24 cellular contexts compared by ENCODE assay signal in the genomic region with DNA sequence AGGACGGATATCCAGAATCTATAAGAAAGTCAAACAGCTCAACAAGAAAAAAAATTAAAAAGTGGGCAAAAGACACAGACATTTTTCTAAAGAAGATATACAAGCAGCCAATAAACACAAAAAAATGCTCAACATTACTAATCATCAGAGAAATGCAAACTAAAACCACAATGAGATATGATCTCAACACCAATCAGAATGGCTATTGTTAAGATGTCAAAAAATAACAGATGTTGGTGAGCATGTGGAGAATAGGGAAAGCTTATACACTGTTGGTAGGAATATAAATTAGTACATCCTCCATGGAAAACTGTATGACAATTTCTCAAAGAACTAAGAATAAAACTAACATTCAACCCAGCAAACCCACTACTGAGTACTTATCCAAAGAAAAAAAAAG.
"Had no signal": no experiment of that assay in that cellular context is flagged by ENCODE, and none has a peak within 500 bp of the region (broad histone marks: within the 10 kb centered on the region; RNA-seq: fewer than 3 reads in every experiment).

No MANE protein-coding gene starts in this region.

- FAIRE-seq: RCC 7860 had no signal

- H3K4me3 Mint-ChIP-seq: activated CD8-positive, alpha-beta T cell treated with anti-CD3 and anti-CD28 coated beads, Interleukin-2, amount 10 ng/mL, durations not matched to agents 7 days and 5 days; activated naive CD8-positive, alpha-beta T cell treated with anti-CD3 and anti-CD28 coated beads, Interleukin-2, amount 10 ng/mL, durations not matched to agents 7 days and 5 days; central memory CD8-positive, alpha-beta T cell; T-helper 17 cell; WTC11 had no signal

- H3K27me3 ChIP-seq: body of pancreas had no signal

- H3K27ac ChIP-seq: adrenal gland, body of pancreas had no signal

- H3K4me1 Mint-ChIP-seq: activated naive CD8-positive, alpha-beta T cell treated with anti-CD3 and anti-CD28 coated beads, Interleukin-2, amount 10 ng/mL, durations not matched to agents 7 days and 5 days; central memory CD8-positive, alpha-beta T cell; T-helper 17 cell; WTC11 had no signal

- H3K36me3 ChIP-seq: adrenal gland had no signal

- H3K4me3 ChIP-seq: adrenal gland, body of pancreas had no signal

- H3K9me3 Mint-ChIP-seq: activated naive CD8-positive, alpha-beta T cell treated with anti-CD3 and anti-CD28 coated beads, Interleukin-2, amount 10 ng/mL, durations not matched to agents 7 days and 5 days; central memory CD8-positive, alpha-beta T cell; WTC11 had no signal

- DNase-seq: activated CD4-positive, alpha-beta T cell treated with anti-CD3 and anti-CD28 coated beads for 48 hours; activated CD4-positive, alpha-beta T cell treated with anti-CD3 and anti-CD28 coated beads, Interleukin-2, amount 50 U/mL, for 4 hours; activated CD4-positive, CD25-positive, alpha-beta regulatory T cell treated with anti-CD3 and anti-CD28 coated beads, Interleukin-2, amount 50 U/mL, for 72 hours; activated CD8-positive, alpha-beta memory T cell treated with anti-CD3 and anti-CD28 coated beads, Interleukin-2, amount 50 U/mL, for 48 hours; activated CD8-positive, alpha-beta T cell treated with anti-CD3 and anti-CD28 coated beads, Interleukin-2, amount 10 ng/mL, durations not matched to agents 7 days and 5 days; activated naive CD4-positive, alpha-beta T cell treated with anti-CD3 and anti-CD28 coated beads, Interleukin-2, amount 50 U/mL, for 16 hours; activated naive CD8-positive, alpha-beta T cell treated with anti-CD3 and anti-CD28 coated beads, Interleukin-2, amount 10 ng/mL, durations not matched to agents 7 days and 5 days; activated T-cell treated with anti-CD3 and anti-CD28 coated beads, Interleukin-2, amount 50 U/mL, for 1 hour; adrenal gland; aorta; body of pancreas; NCI-H1048; NCI-H146; NCI-H187 treated with DMSO at 0.1 percent for 48 hours; NCI-H2081 treated with DMSO at 0.1 percent for 48 hours; NCI-H345; NCI-H510A; NCI-H526 treated with DMSO at 0.1 percent for 48 hours; SHP77; T-helper 17 cell; T-helper 9 cell had no signal

- H3K36me3 Mint-ChIP-seq: activated naive CD8-positive, alpha-beta T cell treated with anti-CD3 and anti-CD28 coated beads, Interleukin-2, amount 10 ng/mL, durations not matched to agents 7 days and 5 days; WTC11 had no signal

- H3K27ac Mint-ChIP-seq: activated CD8-positive, alpha-beta T cell treated with anti-CD3 and anti-CD28 coated beads, Interleukin-2, amount 10 ng/mL, durations not matched to agents 7 days and 5 days; activated naive CD8-positive, alpha-beta T cell treated with anti-CD3 and anti-CD28 coated beads, Interleukin-2, amount 10 ng/mL, durations not matched to agents 7 days and 5 days; T-helper 17 cell; WTC11 had no signal

- H3K9me3 ChIP-seq: adrenal gland, body of pancreas had no signal

- H3K4me1 ChIP-seq: adrenal gland, body of pancreas had no signal
